In genomic region chr12:91009319-91009950, GRCh38 we compare ENCODE assay signal across 10 cellular contexts. TPM values are rescaled to one million over a fixed set of nuclear protein-coding genes. Genes with fewer than 3 reads are reported as not detected.
DNase-seq lines count a peak whose midpoint lies in the region; ATAC-seq, FAIRE-seq and TF ChIP-seq lines count a peak whose summit lies in the region.
"Had no signal": no experiment of that assay in that cellular context is flagged by ENCODE, and none has a peak within 500 bp of the region (broad histone marks: within the 10 kb centered on the region; RNA-seq: fewer than 3 reads in every experiment).

No MANE protein-coding gene starts in this region.

- H3K4me3 ChIP-seq in astrocyte of the cerebellum (ENCODE audit: low read depth, low read length): no peak overlapping the region

- intact Hi-C loops in head of caudate nucleus (cut with DNase I): no loop called here

- no peak for TF ChIP-seq CTCF in astrocyte of the cerebellum (IDR thresholded peaks at IDR 0.05; ENCODE audit: low read depth, low read length, missing control alignments)

- in situ Hi-C loops in astrocyte of the cerebellum (cut with HindIII; ENCODE audit: low sequenced_read_pairs): no loop called here

- ATAC-seq in GM18498 (IDR thresholded peaks at IDR 0.05; ENCODE audit: unreplicated experiment) (peak; percentile 87), GM19468 (IDR thresholded peaks at IDR 0.05; ENCODE audit: extremely low read depth, unreplicated experiment) (peak; percentile 83), HG03095 (IDR thresholded peaks at IDR 0.05; ENCODE audit: unreplicated experiment) (peak; percentile 84)

- DNase-seq in astrocyte of the cerebellum (ENCODE audit: low read depth): peak; percentile 79
- DNase-seq in HuH-7 (ENCODE audit: low spot score): no peak
- no peak for DNase-seq in frontal cortex (ENCODE audit: low spot score in 2 of 2)
- no peak for DNase-seq in head of caudate nucleus
- DNase-seq in iPS-NIHi11 (ENCODE audit: low spot score): no peak
- DNase-seq: activated T-cell treated with anti-CD3 and anti-CD28 coated beads for 4 hours, midbrain had no signal

- FAIRE-seq in frontal cortex (lab: Jason Lieb, UNC): no peak

RNA-seq across cellular contexts. Expression of gene EPYC, which starts 4.7 kb away (rescaled TPM):
- total RNA-seq in frontal cortex: not detected

RNA-seq across cellular contexts. Expression of gene KERA, which starts 48.4 kb away (rescaled TPM):
- 1.2 TPM for total RNA-seq in frontal cortex

RNA-seq across cellular contexts. Expression of gene CCER1, which starts 54.5 kb away (rescaled TPM):
- total RNA-seq in frontal cortex: not detected
